Comparison of ENCODE assay signal across 9 cellular contexts in genomic region chr5:54905942-54906537, GRCh38.
DNase-seq lines count a peak whose midpoint lies in the region; ATAC-seq, FAIRE-seq and TF ChIP-seq lines count a peak whose summit lies in the region.
"Had no signal": no experiment of that assay in that cellular context is flagged by ENCODE, and none has a peak within 500 bp of the region (broad histone marks: within the 10 kb centered on the region; RNA-seq: fewer than 3 reads in every experiment).

No MANE protein-coding gene starts in this region.

- ATAC-seq in HG03378 (IDR thresholded peaks at IDR 0.05; ENCODE audit: unreplicated experiment), result no peak

- peaks cover 29% of the 10 kb centered on the region for H3K27me3 Mint-ChIP-seq in activated T-helper 2 cell treated with anti-CD3 and anti-CD28 coated beads, Interferon-gamma antibody, Interleukin-2, Interleukin-4, amounts not matched to agents 10 μg/mL and 5 μg/mL and 100 μg/mL, durations not matched to agents 14 hours and 24 hours and 36 hours (ENCODE audit: low read depth)

- TF ChIP-seq CTCF in AG10803 (conservative IDR thresholded peaks at IDR 0.05; ENCODE audit: low read length), result peak; percentile 79

- peaks cover 65% of the 10 kb centered on the region for H3K4me1 Mint-ChIP-seq in activated T-helper 2 cell treated with anti-CD3 and anti-CD28 coated beads, Interferon-gamma antibody, Interleukin-2, Interleukin-4, amounts not matched to agents 10 μg/mL and 5 μg/mL and 100 μg/mL, durations not matched to agents 14 hours and 24 hours and 36 hours (ENCODE audit: low read depth)

- H3K4me3 ChIP-seq in AG10803 (ENCODE audit: low read length), result no peak overlapping the region

- no peaks in the 10 kb centered on the region for H3K9me3 Mint-ChIP-seq in activated T-helper 2 cell treated with anti-CD3 and anti-CD28 coated beads, Interferon-gamma antibody, Interleukin-2, Interleukin-4, amounts not matched to agents 10 μg/mL and 5 μg/mL and 100 μg/mL, durations not matched to agents 14 hours and 24 hours and 36 hours
- H3K9me3 Mint-ChIP-seq: stimulated activated naive CD8-positive, alpha-beta T cell treated with anti-CD3 and anti-CD28 coated beads, Interleukin-15, Interleukin-2, amounts not matched to agents 100 ng/mL and 50 ng/mL, for 24 hours had no signal

- no peak overlapping the region for H3K27ac Mint-ChIP-seq in activated T-helper 2 cell treated with anti-CD3 and anti-CD28 coated beads, Interferon-gamma antibody, Interleukin-2, Interleukin-4, amounts not matched to agents 10 μg/mL and 5 μg/mL and 100 μg/mL, durations not matched to agents 14 hours and 24 hours and 36 hours
- H3K27ac Mint-ChIP-seq: stimulated activated naive CD8-positive, alpha-beta T cell treated with anti-CD3 and anti-CD28 coated beads, Interleukin-15, Interleukin-2, amounts not matched to agents 100 ng/mL and 50 ng/mL, for 24 hours had no signal

- H3K4me3 Mint-ChIP-seq in activated T-helper 2 cell treated with anti-CD3 and anti-CD28 coated beads, Interferon-gamma antibody, Interleukin-2, Interleukin-4, amounts not matched to agents 10 μg/mL and 5 μg/mL and 100 μg/mL, durations not matched to agents 14 hours and 24 hours and 36 hours (ENCODE audit: low read depth), result no peak overlapping the region
- H3K4me3 Mint-ChIP-seq: stimulated activated naive CD8-positive, alpha-beta T cell treated with anti-CD3 and anti-CD28 coated beads, Interleukin-15, Interleukin-2, amounts not matched to agents 100 ng/mL and 50 ng/mL, for 24 hours had no signal

- FAIRE-seq in GM18507 (lab: Jason Lieb, UNC) (peak; percentile 18), RCC 7860 (lab: Jason Lieb, UNC) (no peak)

- H3K36me3 Mint-ChIP-seq in activated T-helper 2 cell treated with anti-CD3 and anti-CD28 coated beads, Interferon-gamma antibody, Interleukin-2, Interleukin-4, amounts not matched to agents 10 μg/mL and 5 μg/mL and 100 μg/mL, durations not matched to agents 14 hours and 24 hours and 36 hours (ENCODE audit: low read depth), result no peaks in the 10 kb centered on the region

- intact Hi-C loops in activated T-helper 2 cell treated with anti-CD3 and anti-CD28 coated beads, Interferon-gamma antibody, Interleukin-2, Interleukin-4, amounts not matched to agents 10 μg/mL and 5 μg/mL and 100 μg/mL, durations not matched to agents 14 hours and 24 hours and 36 hours (cut with micrococcal nuclease), result loop anchor here (1.0 to 5.0 kb wide), 4 partner anchors 36 to 253 kb away; no protein-coding TSS in a partner anchor
- intact Hi-C loops in posterior vena cava (cut with DNase I), result loop anchor here (10.0 kb wide), 2 partner anchors 239 to 249 kb away; no protein-coding TSS in a partner anchor

- DNase-seq in AG10803 (ENCODE audit: low read depth) (peak; percentile 73), GM18507 (ENCODE audit: extremely low spot score, insufficient read length, low read depth) (no peak), RCC 7860 (ENCODE audit: low spot score) (peak; percentile 9), foreskin melanocyte (peak; percentile 47), posterior vena cava (ENCODE audit: low spot score) (peak; percentile 91), GOT3 (lab: John Stamatoyannopoulos, UW) (no peak)
- peak; percentile 50 for DNase-seq in activated T-helper 2 cell treated with anti-CD3 and anti-CD28 coated beads, Interferon-gamma antibody, Interleukin-2, Interleukin-4, amounts not matched to agents 10 μg/mL and 5 μg/mL and 100 μg/mL, durations not matched to agents 14 hours and 24 hours and 36 hours (ENCODE audit: low spot score)

Comparison
In these comparisons a context has a peak if more than half of its experiments do, and no peak if none do; other contexts are left out.
1. DNase-seq: peak in AG10803 (single experiment), RCC 7860 (single experiment), activated T-helper 2 cell treated with anti-CD3 and anti-CD28 coated beads, Interferon-gamma antibody, Interleukin-2, Interleukin-4, amounts not matched to agents 10 μg/mL and 5 μg/mL and 100 μg/mL, durations not matched to agents 14 hours and 24 hours and 36 hours (single experiment), foreskin melanocyte (single experiment) and posterior vena cava (single experiment); none in GM18507 (single experiment) and GOT3 (single experiment).